Comparison of ENCODE assay signal across 16 cellular contexts in the genomic region with DNA sequence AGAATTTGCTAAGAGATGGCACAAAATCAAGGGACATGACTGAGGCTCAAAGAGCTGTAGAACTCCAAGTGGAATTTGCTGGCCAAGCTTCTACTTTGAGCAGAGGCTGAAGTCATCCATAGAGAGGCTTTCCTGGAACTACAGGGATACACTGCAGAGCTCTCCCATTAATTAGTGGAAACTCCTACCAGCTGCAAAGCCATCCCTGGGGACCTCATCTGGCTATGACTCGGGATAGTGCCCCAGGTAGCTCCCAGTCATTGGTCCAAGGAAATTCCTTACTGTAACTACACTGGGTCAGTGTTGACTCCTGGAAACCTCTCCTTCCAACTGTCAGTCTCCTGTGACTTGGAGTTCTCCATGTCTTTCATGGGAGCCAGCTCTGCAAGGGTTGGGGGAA. TPM values are rescaled to one million over a fixed set of nuclear protein-coding genes. Genes with fewer than 3 reads are reported as not detected.
DNase-seq lines count a peak whose midpoint lies in the region; ATAC-seq and TF ChIP-seq lines count a peak whose summit lies in the region.
"Had no signal": no experiment of that assay in that cellular context is flagged by ENCODE, and none has a peak within 500 bp of the region (broad histone marks: within the 10 kb centered on the region; RNA-seq: fewer than 3 reads in every experiment).

No MANE protein-coding gene starts in this region.

- RAD21 ChIA-PET in HCT116 (lab: Charles Lee; ENCODE audit: low non-redundant PET in 1 of 2, low total read pairs in 2 of 2, uncharacterized antibody in 2 of 2, unreplicated experiment in 2 of 2), result no interaction called here

- TF ChIP-seq CTCF in HCT116 (IDR thresholded peaks at IDR 0.05 in 2 of 3, conservative IDR thresholded peaks at IDR 0.05 in 1 of 3; ENCODE audit: borderline replicate concordance in 1 of 3, insufficient read depth in 1 of 3, low read depth in 2 of 3, low read length in 2 of 3) (no peak), neural progenitor cell (IDR thresholded peaks at IDR 0.05) (no peak)

- ATAC-seq in activated CD8-positive, alpha-beta memory T cell treated with anti-CD3 and anti-CD28 coated beads, Interleukin-2, amount 10 ng/mL, durations not matched to agents 7 days and 5 days, result no peak
- ATAC-seq in HCT116, result no peak
- ATAC-seq in activated CD8-positive, alpha-beta T cell treated with anti-CD3 and anti-CD28 coated beads, Interleukin-2, amount 10 ng/mL, durations not matched to agents 7 days and 5 days, result no peak
- ATAC-seq in GM21619 (IDR thresholded peaks at IDR 0.05; ENCODE audit: unreplicated experiment), result no peak
- ATAC-seq: PC-3 had no signal

- in situ Hi-C loops in HAP-1 (cut with MboI; ENCODE audit: low sequenced_read_pairs), result no loop called here

- H3K4me1 Mint-ChIP-seq in activated CD8-positive, alpha-beta memory T cell treated with anti-CD3 and anti-CD28 coated beads, Interleukin-2, amount 10 ng/mL, durations not matched to agents 7 days and 5 days, result peaks cover 66% of the 10 kb centered on the region
- peaks cover 59% of the 10 kb centered on the region for H3K4me1 Mint-ChIP-seq in activated CD8-positive, alpha-beta T cell treated with anti-CD3 and anti-CD28 coated beads, Interleukin-2, amount 10 ng/mL, durations not matched to agents 7 days and 5 days (ENCODE audit: low read depth)
- H3K4me1 Mint-ChIP-seq in neural progenitor cell, result peaks cover 5% of the 10 kb centered on the region

- H3K9ac ChIP-seq in HCT116 (ENCODE audit: low read length) (no peak overlapping the region), neural progenitor cell (no peak overlapping the region)

- intact Hi-C loops in HCT116 (cut with micrococcal nuclease), result no loop called here

- H3K4me1 ChIP-seq in HCT116 (ENCODE audit: control insufficient read depth in 1 of 2, insufficient read depth in 2 of 2, low read length in 2 of 2) (no peaks in the 10 kb centered on the region), neural progenitor cell (no peaks in the 10 kb centered on the region), HAP-1 (peaks cover 6% of the 10 kb centered on the region)

- H2AFZ ChIP-seq in HCT116 (ENCODE audit: low read depth, low read length, poor library complexity, severe bottlenecking) (peak overlapping the region; percentile 6), neural progenitor cell (replicated peaks) (peak overlapping the region; percentile 2)

- peaks cover 6% of the 10 kb centered on the region for H3K36me3 Mint-ChIP-seq in activated CD8-positive, alpha-beta memory T cell treated with anti-CD3 and anti-CD28 coated beads, Interleukin-2, amount 10 ng/mL, durations not matched to agents 7 days and 5 days
- peaks cover 3% of the 10 kb centered on the region for H3K36me3 Mint-ChIP-seq in activated CD8-positive, alpha-beta T cell treated with anti-CD3 and anti-CD28 coated beads, Interleukin-2, amount 10 ng/mL, durations not matched to agents 7 days and 5 days (ENCODE audit: low read depth)
- no peaks in the 10 kb centered on the region for H3K36me3 Mint-ChIP-seq in neural progenitor cell

- BruUV-seq in HCT116 (replicated peaks; lab: Mats Ljungman, UMichigan), result no TSS peak

- no peak overlapping the region for H3K4me3 Mint-ChIP-seq in activated CD8-positive, alpha-beta memory T cell treated with anti-CD3 and anti-CD28 coated beads, Interleukin-2, amount 10 ng/mL, durations not matched to agents 7 days and 5 days
- no peak overlapping the region for H3K4me3 Mint-ChIP-seq in activated CD8-positive, alpha-beta T cell treated with anti-CD3 and anti-CD28 coated beads, Interleukin-2, amount 10 ng/mL, durations not matched to agents 7 days and 5 days
- no peak overlapping the region for H3K4me3 Mint-ChIP-seq in neural progenitor cell
- H3K4me3 Mint-ChIP-seq: CD4-positive, alpha-beta T cell had no signal

- H4K20me1 ChIP-seq in HCT116 (ENCODE audit: insufficient read depth) (no peaks in the 10 kb centered on the region), neural progenitor cell (ENCODE audit: low read depth) (no peaks in the 10 kb centered on the region)

- H3K27ac ChIP-seq in HCT116 (ENCODE audit: low read depth, low read length) (no peak overlapping the region), neural progenitor cell (no peak overlapping the region)

- H3K36me3 ChIP-seq in HCT116 (ENCODE audit: control insufficient read depth in 1 of 2, insufficient read depth in 2 of 2, low read length in 2 of 2), result no peaks in the 10 kb centered on the region
- no peaks in the 10 kb centered on the region for H3K36me3 ChIP-seq in neural progenitor cell
- H3K36me3 ChIP-seq in HAP-1 (replicated peaks), result no peaks in the 10 kb centered on the region

- H3K4me3 ChIP-seq in HCT116 (replicated peaks in 1 of 2; ENCODE audit: low read depth in 1 of 2, low read length in 2 of 2) (no peak overlapping the region), neural progenitor cell (no peak overlapping the region), HAP-1 (no peak overlapping the region)

- H3K9me3 ChIP-seq in HCT116 (ENCODE audit: control insufficient read depth in 1 of 2, insufficient read depth in 1 of 2, low read depth in 1 of 2, low read length in 2 of 2) (no peaks in the 10 kb centered on the region), neural progenitor cell (ENCODE audit: low read depth) (no peaks in the 10 kb centered on the region), HAP-1 (no peaks in the 10 kb centered on the region)

- no peak for TF ChIP-seq RAD21 in HCT116 (IDR thresholded peaks at IDR 0.05; ENCODE audit: low read depth)

- no peaks in the 10 kb centered on the region for H3F3A ChIP-seq in neural progenitor cell (ENCODE audit: low read depth)

- CTCF ChIA-PET in activated CD8-positive, alpha-beta memory T cell treated with anti-CD3 and anti-CD28 coated beads, Interleukin-2, amount 10 ng/mL, durations not matched to agents 7 days and 5 days (lab: Charles Lee), result interaction anchor here (0.8 to 5.6 kb wide), 4 partner anchors 10 to 74 kb away, joined by 3 to 70 read pairs (median 6); a partner anchor contains a TSS
- CTCF ChIA-PET in HCT116 (lab: Charles Lee), result no interaction called here
- CTCF ChIA-PET in activated CD8-positive, alpha-beta T cell treated with anti-CD3 and anti-CD28 coated beads, Interleukin-2, amount 10 ng/mL, durations not matched to agents 7 days and 5 days (lab: Charles Lee), result interaction anchor here (1.3 to 4.7 kb wide), 2 partner anchors 11 to 51 kb away, joined by 6 to 76 read pairs; a partner anchor contains a TSS

- POLR2A ChIA-PET in HCT116 (lab: Charles Lee), result no interaction called here
- POLR2A ChIA-PET in activated CD8-positive, alpha-beta T cell treated with anti-CD3 and anti-CD28 coated beads, Interleukin-2, amount 10 ng/mL, durations not matched to agents 7 days and 5 days (lab: Charles Lee), result interaction anchor here (3.5 to 4.4 kb wide), 3 partner anchors 10 to 96 kb away, joined by 20 to 73 read pairs (median 22); a partner anchor contains a TSS

- H3K79me2 ChIP-seq in HCT116 (ENCODE audit: insufficient read depth, low read length), result no peaks in the 10 kb centered on the region
- H3K79me2 ChIP-seq in neural progenitor cell (ENCODE audit: low read depth), result no peaks in the 10 kb centered on the region

- no peaks in the 10 kb centered on the region for H3K9me3 Mint-ChIP-seq in activated CD8-positive, alpha-beta memory T cell treated with anti-CD3 and anti-CD28 coated beads, Interleukin-2, amount 10 ng/mL, durations not matched to agents 7 days and 5 days (ENCODE audit: low read depth)
- H3K9me3 Mint-ChIP-seq in activated CD8-positive, alpha-beta T cell treated with anti-CD3 and anti-CD28 coated beads, Interleukin-2, amount 10 ng/mL, durations not matched to agents 7 days and 5 days (ENCODE audit: insufficient read depth), result no peaks in the 10 kb centered on the region
- H3K9me3 Mint-ChIP-seq in neural progenitor cell, result no peaks in the 10 kb centered on the region
- H3K9me3 Mint-ChIP-seq: CD4-positive, alpha-beta T cell had no signal

- peak overlapping the region; percentile 94 for H3K27ac Mint-ChIP-seq in activated CD8-positive, alpha-beta memory T cell treated with anti-CD3 and anti-CD28 coated beads, Interleukin-2, amount 10 ng/mL, durations not matched to agents 7 days and 5 days
- peak overlapping the region; percentile 92 for H3K27ac Mint-ChIP-seq in activated CD8-positive, alpha-beta T cell treated with anti-CD3 and anti-CD28 coated beads, Interleukin-2, amount 10 ng/mL, durations not matched to agents 7 days and 5 days
- no peak overlapping the region for H3K27ac Mint-ChIP-seq in neural progenitor cell

- no peaks in the 10 kb centered on the region for H3K27me3 Mint-ChIP-seq in activated CD8-positive, alpha-beta memory T cell treated with anti-CD3 and anti-CD28 coated beads, Interleukin-2, amount 10 ng/mL, durations not matched to agents 7 days and 5 days
- H3K27me3 Mint-ChIP-seq in activated CD8-positive, alpha-beta T cell treated with anti-CD3 and anti-CD28 coated beads, Interleukin-2, amount 10 ng/mL, durations not matched to agents 7 days and 5 days (ENCODE audit: low read depth), result no peaks in the 10 kb centered on the region
- H3K27me3 Mint-ChIP-seq in neural progenitor cell (ENCODE audit: insufficient read depth, low read depth), result peaks cover 4% of the 10 kb centered on the region
- H3K27me3 Mint-ChIP-seq: CD4-positive, alpha-beta T cell had no signal

- TF ChIP-seq POLR2A in HCT116 (IDR thresholded peaks at IDR 0.05; ENCODE audit: borderline replicate concordance, extremely low read depth, insufficient read depth, insufficient read length), result no peak

- no peaks in the 10 kb centered on the region for H3K9me2 ChIP-seq in HCT116 (ENCODE audit: insufficient read depth)

- no peaks in the 10 kb centered on the region for H3K27me3 ChIP-seq in HCT116 (ENCODE audit: insufficient read depth, low read length)
- no peaks in the 10 kb centered on the region for H3K27me3 ChIP-seq in neural progenitor cell
- no peaks in the 10 kb centered on the region for H3K27me3 ChIP-seq in HAP-1 (ENCODE audit: low read depth)

- H3K4me2 ChIP-seq in HCT116 (ENCODE audit: low read length) (no peak overlapping the region), neural progenitor cell (no peak overlapping the region)

- DNase-seq in activated CD8-positive, alpha-beta memory T cell treated with anti-CD3 and anti-CD28 coated beads, Interleukin-2, amount 10 ng/mL, durations not matched to agents 7 days and 5 days, result no peak
- DNase-seq in activated CD8-positive, alpha-beta memory T cell treated with anti-CD3 and anti-CD28 coated beads, Interleukin-2, amount 50 U/mL, for 4 hours, result no peak
- no peak for DNase-seq in HCT116 (ENCODE audit: low read depth, low spot score)
- DNase-seq in activated CD8-positive, alpha-beta T cell treated with anti-CD3 and anti-CD28 coated beads, Interleukin-2, amount 10 ng/mL, durations not matched to agents 7 days and 5 days, result no peak
- DNase-seq in neural progenitor cell (ENCODE audit: low spot score), result no peak
- no peak for DNase-seq in HAP-1 (ENCODE audit: low spot score in 2 of 2)
- DNase-seq in A172 (ENCODE audit: low spot score), result no peak
- DNase-seq: CD4-positive, alpha-beta T cell; DMS79 treated with DMSO at 0.1 percent for 48 hours; KBM-7; NCI-H1048; NCI-H146; NCI-H345; NCI-H526 treated with DMSO at 0.1 percent for 48 hours; PC-3 had no signal

RNA-seq across cellular contexts. Expression of a gene that starts 10.5 kb away (rescaled TPM):
- total RNA-seq in activated CD8-positive, alpha-beta memory T cell treated with anti-CD3 and anti-CD28 coated beads, Interleukin-2, amount 10 ng/mL, durations not matched to agents 7 days and 5 days, result 10 to 100 TPM; 67.1 to 86.0 TPM
- total RNA-seq in HCT116 (2021; ENCODE audit: unreplicated experiment), result 10.2 TPM
- polyA plus RNA-seq in HCT116 (2012), result 8.6 and 9.8 TPM in 2 replicates
- 10 to 100 TPM; 27.6 TPM for total RNA-seq in activated CD8-positive, alpha-beta T cell treated with anti-CD3 and anti-CD28 coated beads, Interleukin-2, amount 10 ng/mL, durations not matched to agents 7 days and 5 days
- total RNA-seq in neural progenitor cell (ENCODE audit: low replicate concordance), result 7.1 and 8.3 TPM in 2 replicates
- total RNA-seq in A172 (2014; rRNA removed; shearing (Covaris generic)), result 7.1 and 21.8 TPM in 2 replicates

RNA-seq across cellular contexts. Expression of a gene that starts 52.7 kb away (rescaled TPM):
- total RNA-seq in activated CD8-positive, alpha-beta memory T cell treated with anti-CD3 and anti-CD28 coated beads, Interleukin-2, amount 10 ng/mL, durations not matched to agents 7 days and 5 days, result 100 to 1,000 TPM in 1 of 2 experiments, 10 to 100 TPM in 1; 88.8 to 106 TPM
- 43.2 TPM for total RNA-seq in HCT116 (2021; ENCODE audit: unreplicated experiment)
- polyA plus RNA-seq in HCT116 (2012), result 18.0 and 22.8 TPM in 2 replicates
- 10 to 100 TPM; 46.5 to 46.6 TPM for total RNA-seq in activated CD8-positive, alpha-beta T cell treated with anti-CD3 and anti-CD28 coated beads, Interleukin-2, amount 10 ng/mL, durations not matched to agents 7 days and 5 days
- 82.3 and 109 TPM in 2 replicates for total RNA-seq in neural progenitor cell (ENCODE audit: low replicate concordance)
- 49.2 and 55.8 TPM in 2 replicates for total RNA-seq in A172 (2014; rRNA removed; shearing (Covaris generic))
